In the genomic region with DNA sequence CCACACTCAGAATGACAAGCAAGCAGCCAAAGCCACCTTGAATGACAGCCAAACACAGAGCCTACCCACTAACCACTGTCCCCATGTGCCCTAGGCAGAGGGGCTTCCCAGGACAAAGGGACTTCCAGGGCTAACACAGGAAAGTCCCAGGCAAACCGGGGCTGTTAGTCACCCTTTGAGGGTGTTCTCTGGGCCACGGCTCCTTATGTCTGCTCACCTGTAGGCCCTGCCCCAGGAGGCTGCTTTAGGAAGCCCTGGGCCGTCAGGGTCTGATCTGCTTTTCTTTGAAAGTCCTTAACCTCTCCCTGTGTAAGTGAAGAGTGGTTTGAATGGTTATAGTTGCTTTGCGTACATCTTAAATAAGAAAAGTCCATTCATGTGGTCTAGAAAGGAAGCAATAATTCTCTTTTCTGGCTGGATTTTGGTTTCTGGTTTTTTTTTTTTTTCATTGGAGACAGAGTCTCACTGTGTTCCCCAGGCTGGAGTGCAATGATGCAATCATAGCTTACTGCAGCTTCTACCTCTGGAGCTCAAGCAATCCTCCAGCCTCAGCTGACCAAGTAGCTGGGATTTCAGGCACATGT, we compare ENCODE assay signal across 8 cellular contexts.
DNase-seq lines count a peak whose midpoint lies in the region; ATAC-seq and TF ChIP-seq lines count a peak whose summit lies in the region.

No MANE protein-coding gene starts in this region.

- intact Hi-C loops in activated CD4-positive, alpha-beta memory T cell treated with anti-CD3 and anti-CD28 coated beads for 36 hours (cut with micrococcal nuclease): no loop called here

- TF ChIP-seq CTCF in astrocyte of the cerebellum (IDR thresholded peaks at IDR 0.05; ENCODE audit: low read depth, low read length, missing control alignments): no peak

- no peak overlapping the region for H3K4me3 Mint-ChIP-seq in activated CD4-positive, alpha-beta memory T cell treated with anti-CD3 and anti-CD28 coated beads for 36 hours
- H3K4me3 Mint-ChIP-seq in activated CD4-positive, alpha-beta memory T cell treated with anti-CD3 and anti-CD28 coated beads, Interleukin-2, amount 10 ng/mL, durations not matched to agents 7 days and 5 days: no peak overlapping the region
- no peak overlapping the region for H3K4me3 Mint-ChIP-seq in stimulated activated effector memory CD8-positive, alpha-beta T cell treated with anti-CD3 and anti-CD28 coated beads, Interleukin-12 subunit alpha, Interleukin-12 subunit beta, amount 100 ng/mL, for 72 hours
- no peak overlapping the region for H3K4me3 Mint-ChIP-seq in immature natural killer cell

- in situ Hi-C loops in astrocyte of the cerebellum (cut with HindIII; ENCODE audit: low sequenced_read_pairs): no loop called here

- no peaks in the 10 kb centered on the region for H3K9me3 Mint-ChIP-seq in activated CD4-positive, alpha-beta memory T cell treated with anti-CD3 and anti-CD28 coated beads for 36 hours
- no peaks in the 10 kb centered on the region for H3K9me3 Mint-ChIP-seq in activated CD4-positive, alpha-beta memory T cell treated with anti-CD3 and anti-CD28 coated beads, Interleukin-2, amount 10 ng/mL, durations not matched to agents 7 days and 5 days
- H3K9me3 Mint-ChIP-seq in stimulated activated effector memory CD8-positive, alpha-beta T cell treated with anti-CD3 and anti-CD28 coated beads, Interleukin-12 subunit alpha, Interleukin-12 subunit beta, amount 100 ng/mL, for 72 hours: peaks cover 2% of the 10 kb centered on the region
- peaks cover 0 to 3% (median 0%) of the 10 kb centered on the region in 6 donors for H3K9me3 Mint-ChIP-seq in immature natural killer cell

- POLR2A ChIA-PET in activated CD4-positive, alpha-beta memory T cell treated with anti-CD3 and anti-CD28 coated beads for 36 hours (lab: Charles Lee): no interaction called here
- POLR2A ChIA-PET in activated CD4-positive, alpha-beta memory T cell treated with anti-CD3 and anti-CD28 coated beads, Interleukin-2, amount 10 ng/mL, durations not matched to agents 7 days and 5 days (lab: Charles Lee): no interaction called here

- ATAC-seq in HG02885 (IDR thresholded peaks at IDR 0.05; ENCODE audit: poor library complexity, unreplicated experiment): peak; percentile 72
- peak; percentile 57 for ATAC-seq in stimulated activated effector memory CD8-positive, alpha-beta T cell treated with anti-CD3 and anti-CD28 coated beads, Interleukin-12 subunit alpha, Interleukin-12 subunit beta, amount 100 ng/mL, for 72 hours

- no peak overlapping the region for H3K4me3 ChIP-seq in astrocyte of the cerebellum (ENCODE audit: low read depth, low read length)

- H3K4me1 Mint-ChIP-seq in activated CD4-positive, alpha-beta memory T cell treated with anti-CD3 and anti-CD28 coated beads for 36 hours (ENCODE audit: low read depth): no peaks in the 10 kb centered on the region
- no peaks in the 10 kb centered on the region for H3K4me1 Mint-ChIP-seq in activated CD4-positive, alpha-beta memory T cell treated with anti-CD3 and anti-CD28 coated beads, Interleukin-2, amount 10 ng/mL, durations not matched to agents 7 days and 5 days
- no peaks in the 10 kb centered on the region for H3K4me1 Mint-ChIP-seq in stimulated activated effector memory CD8-positive, alpha-beta T cell treated with anti-CD3 and anti-CD28 coated beads, Interleukin-12 subunit alpha, Interleukin-12 subunit beta, amount 100 ng/mL, for 72 hours
- H3K4me1 Mint-ChIP-seq in immature natural killer cell: no peaks in the 10 kb centered on the region

- H3K36me3 Mint-ChIP-seq in activated CD4-positive, alpha-beta memory T cell treated with anti-CD3 and anti-CD28 coated beads for 36 hours: no peaks in the 10 kb centered on the region
- no peaks in the 10 kb centered on the region for H3K36me3 Mint-ChIP-seq in activated CD4-positive, alpha-beta memory T cell treated with anti-CD3 and anti-CD28 coated beads, Interleukin-2, amount 10 ng/mL, durations not matched to agents 7 days and 5 days (ENCODE audit: low read depth)
- no peaks in the 10 kb centered on the region for H3K36me3 Mint-ChIP-seq in stimulated activated effector memory CD8-positive, alpha-beta T cell treated with anti-CD3 and anti-CD28 coated beads, Interleukin-12 subunit alpha, Interleukin-12 subunit beta, amount 100 ng/mL, for 72 hours
- no peaks in the 10 kb centered on the region for H3K36me3 Mint-ChIP-seq in immature natural killer cell

- peaks cover 2% of the 10 kb centered on the region for H3K27me3 Mint-ChIP-seq in activated CD4-positive, alpha-beta memory T cell treated with anti-CD3 and anti-CD28 coated beads for 36 hours
- no peaks in the 10 kb centered on the region for H3K27me3 Mint-ChIP-seq in activated CD4-positive, alpha-beta memory T cell treated with anti-CD3 and anti-CD28 coated beads, Interleukin-2, amount 10 ng/mL, durations not matched to agents 7 days and 5 days
- H3K27me3 Mint-ChIP-seq in immature natural killer cell (ENCODE audit: low read depth in 3 of 3): peaks cover 2 to 5% (median 3%) of the 10 kb centered on the region in 3 donors

- H3K27ac Mint-ChIP-seq in activated CD4-positive, alpha-beta memory T cell treated with anti-CD3 and anti-CD28 coated beads for 36 hours: no peak overlapping the region
- H3K27ac Mint-ChIP-seq in activated CD4-positive, alpha-beta memory T cell treated with anti-CD3 and anti-CD28 coated beads, Interleukin-2, amount 10 ng/mL, durations not matched to agents 7 days and 5 days: no peak overlapping the region
- H3K27ac Mint-ChIP-seq in stimulated activated effector memory CD8-positive, alpha-beta T cell treated with anti-CD3 and anti-CD28 coated beads, Interleukin-12 subunit alpha, Interleukin-12 subunit beta, amount 100 ng/mL, for 72 hours: no peak overlapping the region
- no peak overlapping the region for H3K27ac Mint-ChIP-seq in immature natural killer cell

- CTCF ChIA-PET in activated CD4-positive, alpha-beta memory T cell treated with anti-CD3 and anti-CD28 coated beads for 36 hours (lab: Charles Lee): no interaction called here
- CTCF ChIA-PET in activated CD4-positive, alpha-beta memory T cell treated with anti-CD3 and anti-CD28 coated beads, Interleukin-2, amount 10 ng/mL, durations not matched to agents 7 days and 5 days (lab: Charles Lee): no interaction called here

- peak; percentile 16 for DNase-seq in activated CD4-positive, alpha-beta memory T cell treated with anti-CD3 and anti-CD28 coated beads for 36 hours
- DNase-seq in activated CD4-positive, alpha-beta memory T cell treated with anti-CD3 and anti-CD28 coated beads, Interleukin-2, amount 10 ng/mL, durations not matched to agents 7 days and 5 days: no peak
- DNase-seq in astrocyte of the cerebellum (ENCODE audit: low read depth) (peak; percentile 52), anterior cingulate cortex (lab: John Stamatoyannopoulos, UW) (no peak), immature natural killer cell (no peak)
- DNase-seq in stimulated activated effector memory CD8-positive, alpha-beta T cell treated with anti-CD3 and anti-CD28 coated beads, Interleukin-12 subunit alpha, Interleukin-12 subunit beta, amount 100 ng/mL, for 72 hours (ENCODE audit: low spot score in 2 of 2): no peak
- no peak for DNase-seq in NK-92 treated with Interleukin-12 subunit alpha and Interleukin-12 subunit beta, amount 100 ng/mL, for 24 hours (lab: John Stamatoyannopoulos, UW)

Comparison
In these comparisons a context has a peak if more than half of its experiments do, and no peak if none do; other contexts are left out.
1. DNase-seq: peak in activated CD4-positive, alpha-beta memory T cell treated with anti-CD3 and anti-CD28 coated beads for 36 hours (single experiment) and astrocyte of the cerebellum (single experiment); none in activated CD4-positive, alpha-beta memory T cell treated with anti-CD3 and anti-CD28 coated beads, Interleukin-2, amount 10 ng/mL, durations not matched to agents 7 days and 5 days (single experiment), stimulated activated effector memory CD8-positive, alpha-beta T cell treated with anti-CD3 and anti-CD28 coated beads, Interleukin-12 subunit alpha, Interleukin-12 subunit beta, amount 100 ng/mL, for 72 hours (0 of 2), anterior cingulate cortex (0 of 58), immature natural killer cell (0 of 3) and NK-92 treated with Interleukin-12 subunit alpha and Interleukin-12 subunit beta, amount 100 ng/mL, for 24 hours (single experiment).